1 cellular context compared by ENCODE assay signal in the genomic region with DNA sequence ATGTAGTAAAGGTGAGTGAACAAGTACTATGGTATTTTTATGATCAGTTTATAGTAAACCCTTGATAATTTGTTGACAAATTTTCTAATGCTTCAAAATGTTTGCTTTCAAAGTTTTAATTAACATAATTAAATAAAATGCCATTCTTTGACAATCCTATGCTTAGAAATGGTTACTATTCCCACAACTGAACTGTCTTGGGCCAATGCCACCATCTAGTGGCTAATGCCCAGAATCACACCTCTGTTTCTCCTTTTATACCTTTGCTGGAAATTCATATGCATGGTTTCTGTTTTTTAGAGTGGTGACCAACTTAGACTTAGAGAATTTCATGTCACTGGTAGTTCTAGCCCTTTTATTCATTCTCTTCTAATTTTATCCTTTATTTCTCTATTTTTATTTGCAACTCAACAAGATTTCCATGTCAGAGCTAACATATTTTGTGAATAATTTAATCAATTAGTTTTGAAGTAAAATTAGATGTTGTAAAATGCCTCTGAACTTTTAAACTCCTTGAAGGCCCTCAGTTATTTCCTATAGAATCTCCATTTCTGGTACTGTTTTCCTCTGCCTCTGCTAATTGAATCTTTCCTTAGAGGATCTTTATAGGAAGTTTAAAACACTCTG.
TF ChIP-seq lines count a peak whose summit lies in the region.

No MANE protein-coding gene starts in this region.

TF ChIP-seq in HepG2, 621 proteins besides CTCF, POLR2A, EP300 and RAD21 (continued from another document):
- TF ChIP-seq, protein P1, sequence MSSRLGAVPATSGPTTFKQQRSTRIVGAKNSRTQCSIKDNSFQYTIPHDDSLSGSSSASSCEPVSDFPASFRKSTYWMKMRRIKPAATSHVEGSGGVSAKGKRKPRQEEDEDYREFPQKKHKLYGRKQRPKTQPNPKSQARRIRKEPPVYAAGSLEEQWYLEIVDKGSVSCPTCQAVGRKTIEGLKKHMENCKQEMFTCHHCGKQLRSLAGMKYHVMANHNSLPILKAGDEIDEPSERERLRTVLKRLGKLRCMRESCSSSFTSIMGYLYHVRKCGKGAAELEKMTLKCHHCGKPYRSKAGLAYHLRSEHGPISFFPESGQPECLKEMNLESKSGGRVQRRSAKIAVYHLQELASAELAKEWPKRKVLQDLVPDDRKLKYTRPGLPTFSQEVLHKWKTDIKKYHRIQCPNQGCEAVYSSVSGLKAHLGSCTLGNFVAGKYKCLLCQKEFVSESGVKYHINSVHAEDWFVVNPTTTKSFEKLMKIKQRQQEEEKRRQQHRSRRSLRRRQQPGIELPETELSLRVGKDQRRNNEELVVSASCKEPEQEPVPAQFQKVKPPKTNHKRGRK (CRISPR knock-in tag; IDR thresholded peaks at IDR 0.05) = no peak
- TF ChIP-seq ONECUT2 (CRISPR knock-in tag; IDR thresholded peaks at IDR 0.05) (no peak), ATF1 (CRISPR knock-in tag; IDR thresholded peaks at IDR 0.05) (no peak), BCL3 (CRISPR knock-in tag; IDR thresholded peaks at IDR 0.05) (no peak), ZNF253 (CRISPR knock-in tag; IDR thresholded peaks at IDR 0.05; ENCODE audit: borderline replicate concordance) (no peak), THAP9 (CRISPR knock-in tag; IDR thresholded peaks at IDR 0.05; ENCODE audit: borderline replicate concordance) (no peak), HIC2 (CRISPR knock-in tag; IDR thresholded peaks at IDR 0.05; ENCODE audit: low read depth) (no peak), ZNF563 (CRISPR knock-in tag; IDR thresholded peaks at IDR 0.05) (no peak), GATAD2A (CRISPR knock-in tag; IDR thresholded peaks at IDR 0.05) (0 out of 2 replicates have a peak, but pooled peaks have one; percentile 27), ZNF331 (CRISPR knock-in tag; IDR thresholded peaks at IDR 0.05) (no peak), DNMT3B (CRISPR knock-in tag; conservative IDR thresholded peaks at IDR 0.05) (0 out of 2 replicates have a peak, but pooled peaks have one; percentile 27), PHF5A (CRISPR knock-in tag; IDR thresholded peaks at IDR 0.05; ENCODE audit: low read depth, unreplicated experiment) (no peak), STAG1 (CRISPR knock-in tag; IDR thresholded peaks at IDR 0.05) (peak; percentile 94), SNRNP70 (IDR thresholded peaks at IDR 0.05; ENCODE audit: low read depth, low read length) (no peak)
- TF ChIP-seq, protein P2, sequence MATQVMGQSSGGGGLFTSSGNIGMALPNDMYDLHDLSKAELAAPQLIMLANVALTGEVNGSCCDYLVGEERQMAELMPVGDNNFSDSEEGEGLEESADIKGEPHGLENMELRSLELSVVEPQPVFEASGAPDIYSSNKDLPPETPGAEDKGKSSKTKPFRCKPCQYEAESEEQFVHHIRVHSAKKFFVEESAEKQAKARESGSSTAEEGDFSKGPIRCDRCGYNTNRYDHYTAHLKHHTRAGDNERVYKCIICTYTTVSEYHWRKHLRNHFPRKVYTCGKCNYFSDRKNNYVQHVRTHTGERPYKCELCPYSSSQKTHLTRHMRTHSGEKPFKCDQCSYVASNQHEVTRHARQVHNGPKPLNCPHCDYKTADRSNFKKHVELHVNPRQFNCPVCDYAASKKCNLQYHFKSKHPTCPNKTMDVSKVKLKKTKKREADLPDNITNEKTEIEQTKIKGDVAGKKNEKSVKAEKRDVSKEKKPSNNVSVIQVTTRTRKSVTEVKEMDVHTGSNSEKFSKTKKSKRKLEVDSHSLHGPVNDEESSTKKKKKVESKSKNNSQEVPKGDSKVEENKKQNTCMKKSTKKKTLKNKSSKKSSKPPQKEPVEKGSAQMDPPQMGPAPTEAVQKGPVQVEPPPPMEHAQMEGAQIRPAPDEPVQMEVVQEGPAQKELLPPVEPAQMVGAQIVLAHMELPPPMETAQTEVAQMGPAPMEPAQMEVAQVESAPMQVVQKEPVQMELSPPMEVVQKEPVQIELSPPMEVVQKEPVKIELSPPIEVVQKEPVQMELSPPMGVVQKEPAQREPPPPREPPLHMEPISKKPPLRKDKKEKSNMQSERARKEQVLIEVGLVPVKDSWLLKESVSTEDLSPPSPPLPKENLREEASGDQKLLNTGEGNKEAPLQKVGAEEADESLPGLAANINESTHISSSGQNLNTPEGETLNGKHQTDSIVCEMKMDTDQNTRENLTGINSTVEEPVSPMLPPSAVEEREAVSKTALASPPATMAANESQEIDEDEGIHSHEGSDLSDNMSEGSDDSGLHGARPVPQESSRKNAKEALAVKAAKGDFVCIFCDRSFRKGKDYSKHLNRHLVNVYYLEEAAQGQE (IDR thresholded peaks at IDR 0.05; ENCODE audit: borderline replicate concordance in 1 of 2, low read depth in 1 of 2, low read length in 2 of 2) = no peak
- TF ChIP-seq, protein P3, sequence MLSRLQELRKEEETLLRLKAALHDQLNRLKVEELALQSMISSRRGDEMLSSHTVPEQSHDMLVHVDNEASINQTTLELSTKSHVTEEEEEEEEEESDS (CRISPR knock-in tag; IDR thresholded peaks at IDR 0.05; ENCODE audit: borderline replicate concordance) = no peak
TF ChIP-seq in HepG2: peak in this region for 5.
